Comparison of ENCODE assay signal across 1 cellular context in the genomic region with DNA sequence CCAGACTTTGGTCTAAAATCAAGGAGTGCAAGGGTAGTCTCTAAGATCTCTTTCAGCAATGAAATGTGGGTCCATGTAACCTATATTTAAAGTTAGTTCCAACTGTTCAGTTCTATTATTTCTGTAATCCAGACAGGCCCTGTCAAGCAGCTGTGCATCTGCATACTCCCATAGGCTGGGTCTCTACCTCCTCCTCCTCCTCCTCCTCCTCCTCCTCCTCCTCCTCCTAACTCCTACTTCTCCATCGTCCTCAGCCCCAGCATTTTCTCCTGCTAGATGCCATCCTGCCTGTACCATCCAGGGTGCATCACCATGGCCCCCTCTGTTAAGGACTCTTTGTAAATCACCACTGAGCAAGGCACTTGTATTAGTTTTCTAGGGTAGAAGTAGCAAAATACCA.
TF ChIP-seq lines count a peak whose summit lies in the region.

No MANE protein-coding gene starts in this region.

TF ChIP-seq in IMR-90, 13 proteins besides CTCF, POLR2A, EP300 and RAD21:
- TF ChIP-seq RFX5 (IDR thresholded peaks at IDR 0.05; ENCODE audit: low read depth, low read length) = no peak
